Comparison of ENCODE assay signal across 18 cellular contexts in the genomic region with DNA sequence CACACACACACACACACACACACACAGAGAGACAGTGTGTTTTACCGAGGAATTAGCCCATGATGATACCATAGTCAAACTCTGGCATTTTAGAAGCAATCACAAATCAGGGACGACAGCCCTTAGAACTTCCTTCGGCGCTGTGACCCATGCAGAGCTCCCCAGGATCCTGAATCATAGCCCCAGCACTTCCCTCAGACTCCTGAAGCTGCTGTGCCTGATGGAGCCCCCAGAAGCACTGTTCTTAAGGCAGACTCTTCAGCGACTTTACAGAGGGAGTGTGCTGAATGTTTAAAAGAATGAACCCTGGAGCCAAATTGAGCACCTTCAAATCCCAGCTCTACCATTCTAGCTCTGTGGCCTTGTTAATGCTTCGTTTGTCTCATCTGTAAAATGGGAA.
"Had no signal": no experiment of that assay in that cellular context is flagged by ENCODE, and none has a peak within 500 bp of the region (broad histone marks: within the 10 kb centered on the region; RNA-seq: fewer than 3 reads in every experiment).

No MANE protein-coding gene starts in this region.

- H3K4me3 ChIP-seq: esophagus muscularis mucosa, gastrocnemius medialis, heart right ventricle, pancreas, smooth muscle cell, uterus had no signal

- H3K27ac Mint-ChIP-seq: effector memory CD8-positive, alpha-beta T cell; progenitor cell of endocrine pancreas; type B pancreatic cell had no signal

- H3K9me3 ChIP-seq: esophagus muscularis mucosa, gastrocnemius medialis, heart right ventricle, pancreas, uterus had no signal

- ATAC-seq: effector memory CD8-positive, alpha-beta T cell; gastrocnemius medialis; heart right ventricle; left lobe of liver; pancreas; right cardiac atrium had no signal

- H3K27me3 ChIP-seq: esophagus muscularis mucosa, gastrocnemius medialis, heart right ventricle, pancreas, uterus had no signal

- DNase-seq: effector memory CD8-positive, alpha-beta T cell; gastrocnemius medialis; heart right ventricle; hypothalamus; mammary epithelial cell; midbrain; occipital lobe; pancreas; right cardiac atrium; stimulated activated CD4-positive, alpha-beta T cell treated with anti-CD3 and anti-CD28 coated beads, Interleukin-2, amount 100 ng/mL, for 48 hours; stimulated activated naive CD4-positive, alpha-beta T cell treated with Interleukin-2 at 50 U/mL for 16 hours; uterus had no signal

- H3K36me3 ChIP-seq: esophagus muscularis mucosa, gastrocnemius medialis, heart right ventricle, pancreas, uterus had no signal

- H3K4me3 Mint-ChIP-seq: effector memory CD8-positive, alpha-beta T cell; type B pancreatic cell had no signal

- H3K36me3 Mint-ChIP-seq: type B pancreatic cell had no signal

- H3K27me3 Mint-ChIP-seq: progenitor cell of endocrine pancreas, type B pancreatic cell had no signal

- H3K4me2 ChIP-seq: smooth muscle cell had no signal

- H3K4me1 ChIP-seq: gastrocnemius medialis, heart right ventricle, pancreas, uterus had no signal

- H3K9me3 Mint-ChIP-seq: effector memory CD8-positive, alpha-beta T cell had no signal

- H3K27ac ChIP-seq: epithelial cell of prostate, esophagus muscularis mucosa, gastrocnemius medialis, heart right ventricle, pancreas, uterus had no signal
